Comparison of ENCODE assay signal across 10 cellular contexts in genomic region chr18:45667056-45667455, GRCh38. TPM values are rescaled to one million over a fixed set of nuclear protein-coding genes. Genes with fewer than 3 reads are reported as not detected.
A peak's percentile ranks its signal among the peaks of the same experiment; 100 is the strongest.
DNase-seq lines count a peak whose midpoint lies in the region; ATAC-seq and TF ChIP-seq lines count a peak whose summit lies in the region.
"Had no signal": no experiment of that assay in that cellular context is flagged by ENCODE, and none has a peak within 500 bp of the region (broad histone marks: within the 10 kb centered on the region; RNA-seq: fewer than 3 reads in every experiment).

No MANE protein-coding gene starts in this region.

- H2AK5ac ChIP-seq in IMR-90 (ENCODE audit: low read depth, low read length) = no peak overlapping the region

- TF ChIP-seq RAD21 in IMR-90 (IDR thresholded peaks at IDR 0.05; ENCODE audit: low read length) = no peak

- no peak overlapping the region; the same call in 1 of the 2 replicates for H3K14ac ChIP-seq in IMR-90 (replicated peaks; ENCODE audit: low read depth, low read length)

- no CpG with 5 or more reads among the region's 2 CpGs for WGBS in IMR-90 (ENCODE audit: extremely low coverage in 2 of 2, insufficient read length in 1 of 2), 2 experiments
- WGBS in hepatocyte (ENCODE audit: low lambda C conversion rate, missing lambda C conversion rate) = 92% methylated on average over 2 of the region's 2 CpGs

- BruUV-seq in IMR-90 (replicated peaks; lab: Mats Ljungman, UMichigan) = no TSS peak

- H2BK5ac ChIP-seq in IMR-90 (ENCODE audit: low read depth, low read length, poor library complexity, severe bottlenecking) = no peak overlapping the region

- H3K79me2 ChIP-seq in hepatocyte = no peaks in the 10 kb centered on the region

- H3K4me3 Mint-ChIP-seq in effector memory CD8-positive, alpha-beta T cell = peak overlapping the region; percentile 55 to 70

- dilution Hi-C loops in IMR-90 (cut with HindIII; ENCODE audit: low sequenced_read_pairs, unreplicated experiment) = no loop called here

- no peaks in the 10 kb centered on the region for H3K27me3 Mint-ChIP-seq in effector memory CD8-positive, alpha-beta T cell
- H3K27me3 Mint-ChIP-seq: naive B cell had no signal

- no peaks in the 10 kb centered on the region for H3K27me3 ChIP-seq in IMR-90 (ENCODE audit: control insufficient read depth, insufficient read depth, low read length)
- H3K27me3 ChIP-seq in hepatocyte = no peaks in the 10 kb centered on the region
- H3K27me3 ChIP-seq in dorsolateral prefrontal cortex = no peaks in the 10 kb centered on the region

- no peak for TF ChIP-seq POLR2A in IMR-90 (IDR thresholded peaks at IDR 0.05; ENCODE audit: low read depth, low read length)

- peak overlapping the region in 1 of 2 experiments; percentile 14; a peak in 1 of 4 replicates for H4K8ac ChIP-seq in IMR-90 (ENCODE audit: low read depth in 2 of 2, low read length in 2 of 2)

- H2AFZ ChIP-seq in IMR-90 (replicated peaks; ENCODE audit: low read length, poor library complexity) = no peak overlapping the region
- H2AFZ ChIP-seq in hepatocyte = no peak overlapping the region

- H3K4ac ChIP-seq in IMR-90 (ENCODE audit: low read depth, low read length) = peak overlapping the region; percentile 46; the same call in 1 of the 2 replicates

- H4K20me1 ChIP-seq in IMR-90 (ENCODE audit: insufficient read depth, low read length) = no peaks in the 10 kb centered on the region
- H4K20me1 ChIP-seq in hepatocyte (ENCODE audit: insufficient read depth, poor library complexity, severe bottlenecking) = no peaks in the 10 kb centered on the region

- intact Hi-C loops in IMR-90 (cut with micrococcal nuclease) (no loop called here), dorsolateral prefrontal cortex (cut with DNase I) (loop anchor here (5.0 to 10.0 kb wide), 4 partner anchors 218 to 408 kb away; partner anchors contain the start of gene PSTPIP2 (in 2 of the 2))

- CTCF ChIA-PET in IMR-90 (lab: Yijun Ruan, JAX) (interaction anchor here (1.3 kb wide), 1 partner anchor 406 kb away, joined by 3 read pairs; no protein-coding TSS in a partner anchor), RWPE1 (lab: Yijun Ruan, JAX) (interaction anchor here (1.0 kb wide), 1 partner anchor 213 kb away, joined by 3 read pairs; no protein-coding TSS in a partner anchor)

- H2BK20ac ChIP-seq in IMR-90 (ENCODE audit: low read depth, low read length) = 0 out of 2 replicates have a peak overlapping the region, but pooled peaks have one; percentile 44

- H3K36me3 ChIP-seq in IMR-90 (ENCODE audit: control insufficient read depth, insufficient read depth, low read length) (no peaks in the 10 kb centered on the region), hepatocyte (replicated peaks; ENCODE audit: insufficient read depth, low read depth) (no peaks in the 10 kb centered on the region)

- H4K91ac ChIP-seq in IMR-90 (ENCODE audit: insufficient read depth, low read depth, low read length) = no peak overlapping the region

- H3K9me3 Mint-ChIP-seq in effector memory CD8-positive, alpha-beta T cell = no peaks in the 10 kb centered on the region
- H3K9me3 Mint-ChIP-seq: naive B cell had no signal

- no peaks in the 10 kb centered on the region for H3K36me3 Mint-ChIP-seq in effector memory CD8-positive, alpha-beta T cell (ENCODE audit: insufficient read depth)
- H3K36me3 Mint-ChIP-seq: naive B cell had no signal

- H3K9me3 ChIP-seq in IMR-90 (ENCODE audit: control insufficient read depth, insufficient read depth, low read length) (no peaks in the 10 kb centered on the region), hepatocyte (ENCODE audit: low read depth) (no peaks in the 10 kb centered on the region)

- no peak overlapping the region for H3K56ac ChIP-seq in IMR-90 (ENCODE audit: extremely low read depth, insufficient read depth, low read length)

- peaks cover 4% of the 10 kb centered on the region for H3K9me1 ChIP-seq in IMR-90 (ENCODE audit: insufficient read depth, low read length)

- ATAC-seq in GM19043 (IDR thresholded peaks at IDR 0.05; ENCODE audit: low read depth, unreplicated experiment) = peak; percentile 15
- no peak for ATAC-seq in IMR-90 (ENCODE audit: low read depth)
- no peak for ATAC-seq in effector memory CD8-positive, alpha-beta T cell (replicated peaks)
- no peak for ATAC-seq in esophagus mucosa

- H3K27ac ChIP-seq in IMR-90 (ENCODE audit: insufficient read depth, low read length) (no peak overlapping the region), hepatocyte (no peak overlapping the region), dorsolateral prefrontal cortex (no peak overlapping the region), RWPE1 (no peak overlapping the region)

- no peak overlapping the region for H2BK15ac ChIP-seq in IMR-90 (ENCODE audit: low read depth, low read length)

- peak overlapping the region; percentile 88 to 96 for H3K27ac Mint-ChIP-seq in effector memory CD8-positive, alpha-beta T cell

- in situ Hi-C loops in IMR-90 (cut with MboI; ENCODE audit: low sequenced_read_pairs) = loop anchor here (10.0 to 25.0 kb wide), 2 partner anchors 408 to 995 kb away; partner anchors contain the start of genes LOXHD1 and PSTPIP2

- no peak overlapping the region for H3K18ac ChIP-seq in IMR-90 (ENCODE audit: low read depth, low read length)

- peaks cover 40 to 45% of the 10 kb centered on the region in 2 donors for H3K4me1 Mint-ChIP-seq in effector memory CD8-positive, alpha-beta T cell (ENCODE audit: low read depth in 2 of 2)

- H3K4me1 ChIP-seq in IMR-90 (ENCODE audit: control insufficient read depth, insufficient read depth, low read length) = peaks cover 18% of the 10 kb centered on the region
- no peaks in the 10 kb centered on the region for H3K4me1 ChIP-seq in hepatocyte (ENCODE audit: insufficient read depth)

- no peaks in the 10 kb centered on the region for H3K79me1 ChIP-seq in IMR-90 (ENCODE audit: low read depth in 1 of 2, low read length in 2 of 2)

- POLR2A ChIA-PET in IMR-90 (lab: Charles Lee; ENCODE audit: unreplicated experiment) (no interaction called here), RWPE1 (lab: Yijun Ruan, JAX; ENCODE audit: low non-redundant PET) (no interaction called here)

- no peak overlapping the region for H3K9ac ChIP-seq in IMR-90 (ENCODE audit: low read depth, low read length)

- H3K23ac ChIP-seq in IMR-90 (ENCODE audit: low read depth, low read length) = no peak overlapping the region

- H4K5ac ChIP-seq in IMR-90 (ENCODE audit: low read depth, low read length) = no peak overlapping the region

- H3K9me2 ChIP-seq in hepatocyte (replicated peaks; ENCODE audit: insufficient read depth) = no peaks in the 10 kb centered on the region

- peak; percentile 13 for DNase-seq in EH (ENCODE audit: low read depth)
- no peak for DNase-seq in IMR-90
- DNase-seq in effector memory CD8-positive, alpha-beta T cell = no peak
- no peak for DNase-seq in hepatocyte (ENCODE audit: low spot score)
- no peak for DNase-seq in dorsolateral prefrontal cortex
- no peak for DNase-seq in RWPE1 (ENCODE audit: low spot score)
- DNase-seq: naive B cell, T1000 had no signal

- H3K4me3 ChIP-seq in IMR-90 (ENCODE audit: insufficient read depth, low read depth, low read length) (no peak overlapping the region), hepatocyte (no peak overlapping the region), dorsolateral prefrontal cortex (no peak overlapping the region)

- TF ChIP-seq CTCF in IMR-90 (conservative IDR thresholded peaks at IDR 0.05; ENCODE audit: low read depth, low read length) (no peak), hepatocyte (IDR thresholded peaks at IDR 0.05; ENCODE audit: poor library complexity) (no peak), dorsolateral prefrontal cortex (IDR thresholded peaks at IDR 0.05 in 54 of 56, conservative IDR thresholded peaks at IDR 0.05 in 2 of 56; ENCODE audit: low read depth in 1 of 56, partially characterized antibody in 56 of 56) (no peak), RWPE1 (conservative IDR thresholded peaks at IDR 0.05; ENCODE audit: low read depth) (no peak)

- no peak overlapping the region for H2AK9ac ChIP-seq in IMR-90 (replicated peaks; ENCODE audit: low read depth, low read length, poor library complexity)

- H3K4me2 ChIP-seq in IMR-90 (ENCODE audit: low read depth, low read length) (no peak overlapping the region), hepatocyte (no peak overlapping the region)

- H2BK120ac ChIP-seq in IMR-90 (ENCODE audit: low read depth, low read length) = 0 out of 2 replicates have a peak overlapping the region, but pooled peaks have one; percentile 30

TF ChIP-seq in IMR-90, 13 proteins besides CTCF, POLR2A, EP300 and RAD21 (continues in another document):
- TF ChIP-seq ELK1 (IDR thresholded peaks at IDR 0.05; ENCODE audit: borderline replicate concordance, low read depth, low read length) = no peak
- no peak for TF ChIP-seq SMC3 (IDR thresholded peaks at IDR 0.05; ENCODE audit: low read depth, low read length)

RNA-seq across cellular contexts. Expression of gene SLC14A2, which starts 51.8 kb away (rescaled TPM):
- not detected in 2 replicates for total RNA-seq in IMR-90 (2012; rRNA removed)
- 0.03 TPM in 1 of 2 replicates, not detected in the other for polyA plus RNA-seq in IMR-90 (2012; rRNA removed)
- polyA plus RNA-seq in IMR-90 (2012; cell fraction: cytosol; rRNA removed) = not detected in 2 replicates
- polyA plus RNA-seq in IMR-90 (2012; cell fraction: nucleus; rRNA removed; ENCODE audit: low replicate concordance) = not detected in 2 replicates
- total RNA-seq in hepatocyte = 2.5 and 4.0 TPM in 2 replicates
- 1.3 and 2.2 TPM in 2 replicates for polyA plus RNA-seq in hepatocyte
- not detected for total RNA-seq in esophagus mucosa
- total RNA-seq in dorsolateral prefrontal cortex = under 1 TPM in 58 of 120 experiments, not detected in 62; 0.10 to 0.91 (median 0.30) TPM

RNA-seq across cellular contexts. Expression of gene SLC14A1, which starts 56.9 kb away (rescaled TPM):
- total RNA-seq in IMR-90 (2012; rRNA removed) (21.7 and 31.9 TPM in 2 replicates), hepatocyte (0.88 and 4.1 TPM in 2 replicates), esophagus mucosa (0.52 TPM), dorsolateral prefrontal cortex (100 to 1,000 TPM in 48 of 120 experiments, 10 to 100 TPM in 71, 1 to 10 TPM in 1; 3.8 to 270 (median 89.5) TPM)
- polyA plus RNA-seq in IMR-90 (2012; rRNA removed) (18.3 and 20.5 TPM in 2 replicates), hepatocyte (0.81 and 0.98 TPM in 2 replicates)
- polyA plus RNA-seq in IMR-90 (2012; cell fraction: cytosol; rRNA removed) = 24.8 and 32.4 TPM in 2 replicates
- 45.7 and 80.2 TPM in 2 replicates for polyA plus RNA-seq in IMR-90 (2012; cell fraction: nucleus; rRNA removed; ENCODE audit: low replicate concordance)
